Comparison of ENCODE assay signal across 11 cellular contexts in the genomic region with DNA sequence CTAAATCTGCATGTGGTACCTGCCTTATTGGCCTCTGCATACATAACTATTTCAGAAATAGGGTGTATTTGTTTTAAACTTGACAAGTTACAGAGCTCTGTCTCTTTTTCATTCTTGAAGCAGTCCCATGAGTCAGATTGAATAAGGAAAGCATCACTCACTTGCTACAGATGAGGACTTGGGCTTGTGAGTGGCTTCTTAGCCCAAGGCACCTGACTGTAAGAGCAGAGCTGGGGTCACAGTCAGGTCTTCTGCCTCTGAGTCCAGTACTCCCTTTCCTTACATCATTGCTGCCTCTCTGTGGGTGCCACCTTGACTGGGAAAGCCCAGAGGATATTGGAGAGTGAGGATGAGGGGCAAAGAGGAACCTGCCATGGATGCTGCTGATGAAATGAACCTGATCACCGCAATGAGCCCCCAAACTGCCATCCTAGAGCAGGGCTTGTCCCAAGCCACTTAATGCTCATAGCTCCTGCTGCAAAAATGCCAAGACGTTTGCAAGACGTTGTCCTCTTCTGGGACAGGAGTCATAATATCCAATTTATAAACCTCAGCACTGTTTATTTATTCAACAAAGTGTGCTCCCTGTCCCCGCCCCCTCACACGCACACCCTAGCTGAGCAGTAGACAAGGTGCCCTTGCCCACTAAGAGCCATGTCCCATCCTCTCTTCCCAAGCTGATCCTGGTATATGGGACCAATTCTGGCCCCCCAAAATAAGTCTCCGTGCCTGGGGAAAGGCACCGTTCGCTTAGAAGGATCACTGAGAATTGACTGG.
DNase-seq lines count a peak whose midpoint lies in the region; ATAC-seq and TF ChIP-seq lines count a peak whose summit lies in the region.
"Had no signal": no experiment of that assay in that cellular context is flagged by ENCODE, and none has a peak within 500 bp of the region (broad histone marks: within the 10 kb centered on the region; RNA-seq: fewer than 3 reads in every experiment).

No MANE protein-coding gene starts in this region.

- no peak for ATAC-seq in activated naive CD8-positive, alpha-beta T cell treated with anti-CD3 and anti-CD28 coated beads, Interleukin-2, amount 10 ng/mL, durations not matched to agents 7 days and 5 days (ENCODE audit: low read depth)
- no peak for ATAC-seq in naive thymus-derived CD4-positive, alpha-beta T cell

- H3K9me3 ChIP-seq in BLaER1 (no peaks in the 10 kb centered on the region), transverse colon (no peaks in the 10 kb centered on the region), sigmoid colon (no peaks in the 10 kb centered on the region), SJCRH30 (replicated peaks) (no peaks in the 10 kb centered on the region)
- no peaks in the 10 kb centered on the region for H3K9me3 ChIP-seq in naive thymus-derived CD4-positive, alpha-beta T cell (ENCODE audit: control insufficient read depth in 2 of 3, low read length in 3 of 3)

- H3K36me3 Mint-ChIP-seq in activated naive CD8-positive, alpha-beta T cell treated with anti-CD3 and anti-CD28 coated beads, Interleukin-2, amount 10 ng/mL, durations not matched to agents 7 days and 5 days: peaks cover 17% of the 10 kb centered on the region
- H3K36me3 Mint-ChIP-seq in naive thymus-derived CD4-positive, alpha-beta T cell: peaks cover 0 to 19% (median 7%) of the 10 kb centered on the region in 5 donors

- peaks cover 7% of the 10 kb centered on the region; the same call in 1 of the 2 replicates for H4K20me1 ChIP-seq in BLaER1

- in situ Hi-C loops in transverse colon (cut with MboI; ENCODE audit: low pct_ligation_motif_present in 1 of 4, low pct_unique_long_range_greater_than_20kb in 1 of 4, low sequenced_read_pairs in 3 of 4): loop anchor here in 2 of 4 donors (10.0 kb wide), 2 partner anchors 426 to 436 kb away; no protein-coding TSS in a partner anchor

- TF ChIP-seq CTCF in transverse colon (IDR thresholded peaks at IDR 0.05): no peak
- no peak for TF ChIP-seq CTCF in sigmoid colon (IDR thresholded peaks at IDR 0.05)

- peak overlapping the region; percentile 96 for H3K27ac Mint-ChIP-seq in activated naive CD8-positive, alpha-beta T cell treated with anti-CD3 and anti-CD28 coated beads, Interleukin-2, amount 10 ng/mL, durations not matched to agents 7 days and 5 days
- peak overlapping the region in 8 of 9 donors; percentile 38 to 84 (median 75) for H3K27ac Mint-ChIP-seq in naive thymus-derived CD4-positive, alpha-beta T cell
- H3K27ac Mint-ChIP-seq: T-helper 2 cell treated with Interferon-gamma antibody and Interleukin-4, amounts not matched to agents 5 μg/mL and 100 μg/mL, for 36 hours had no signal

- H3K27ac ChIP-seq in BLaER1: peak overlapping the region; percentile 35; the same call in 1 of the 2 replicates
- no peak overlapping the region for H3K27ac ChIP-seq in naive thymus-derived CD4-positive, alpha-beta T cell (ENCODE audit: low read depth, low read length)
- no peak overlapping the region for H3K27ac ChIP-seq in transverse colon
- H3K27ac ChIP-seq in sigmoid colon: no peak overlapping the region
- no peak overlapping the region for H3K27ac ChIP-seq in SJCRH30
- H3K27ac ChIP-seq: C4-2B had no signal

- H3K36me3 ChIP-seq in BLaER1: peaks cover 82% of the 10 kb centered on the region
- peaks cover 0 to 16% (median 0%) of the 10 kb centered on the region in 3 experiments for H3K36me3 ChIP-seq in naive thymus-derived CD4-positive, alpha-beta T cell (ENCODE audit: control insufficient read depth in 2 of 3, insufficient read depth in 3 of 3, low read length in 3 of 3)
- no peaks in the 10 kb centered on the region for H3K36me3 ChIP-seq in transverse colon
- H3K36me3 ChIP-seq in sigmoid colon: peaks cover 0 to 7% (median 0%) of the 10 kb centered on the region in 4 donors
- no peaks in the 10 kb centered on the region for H3K36me3 ChIP-seq in SJCRH30

- no peaks in the 10 kb centered on the region for H3K9me3 Mint-ChIP-seq in activated naive CD8-positive, alpha-beta T cell treated with anti-CD3 and anti-CD28 coated beads, Interleukin-2, amount 10 ng/mL, durations not matched to agents 7 days and 5 days
- no peaks in the 10 kb centered on the region for H3K9me3 Mint-ChIP-seq in naive thymus-derived CD4-positive, alpha-beta T cell
- H3K9me3 Mint-ChIP-seq: T-helper 2 cell treated with Interferon-gamma antibody and Interleukin-4, amounts not matched to agents 5 μg/mL and 100 μg/mL, for 36 hours had no signal

- peak overlapping the region; percentile 67 for H3K4me2 ChIP-seq in BLaER1

- TF ChIP-seq EP300 in transverse colon (IDR thresholded peaks at IDR 0.05; ENCODE audit: low read depth): no peak
- no peak for TF ChIP-seq EP300 in sigmoid colon (IDR thresholded peaks at IDR 0.05)

- H3K4me1 Mint-ChIP-seq in activated naive CD8-positive, alpha-beta T cell treated with anti-CD3 and anti-CD28 coated beads, Interleukin-2, amount 10 ng/mL, durations not matched to agents 7 days and 5 days: peaks cover 43% of the 10 kb centered on the region
- peaks cover 0 to 26% (median 14%) of the 10 kb centered on the region in 7 donors for H3K4me1 Mint-ChIP-seq in naive thymus-derived CD4-positive, alpha-beta T cell

- no peak overlapping the region for H3K4me3 Mint-ChIP-seq in activated naive CD8-positive, alpha-beta T cell treated with anti-CD3 and anti-CD28 coated beads, Interleukin-2, amount 10 ng/mL, durations not matched to agents 7 days and 5 days
- H3K4me3 Mint-ChIP-seq in naive thymus-derived CD4-positive, alpha-beta T cell: no peak overlapping the region
- H3K4me3 Mint-ChIP-seq: T-helper 2 cell treated with Interferon-gamma antibody and Interleukin-4, amounts not matched to agents 5 μg/mL and 100 μg/mL, for 36 hours had no signal

- H3K27me3 ChIP-seq in BLaER1 (no peaks in the 10 kb centered on the region), transverse colon (no peaks in the 10 kb centered on the region), sigmoid colon (no peaks in the 10 kb centered on the region), SJCRH30 (no peaks in the 10 kb centered on the region)
- no peaks in the 10 kb centered on the region for H3K27me3 ChIP-seq in naive thymus-derived CD4-positive, alpha-beta T cell (ENCODE audit: control insufficient read depth in 2 of 2, insufficient read depth in 2 of 2, low read length in 2 of 2)

- H3K4me1 ChIP-seq in BLaER1: peaks cover 70% of the 10 kb centered on the region
- H3K4me1 ChIP-seq in naive thymus-derived CD4-positive, alpha-beta T cell (ENCODE audit: control insufficient read depth in 2 of 2, insufficient read depth in 2 of 2, low read length in 2 of 2): peaks cover 6 to 29% of the 10 kb centered on the region in 2 donors
- peaks cover 0 to 5% (median 2%) of the 10 kb centered on the region in 4 donors for H3K4me1 ChIP-seq in transverse colon
- H3K4me1 ChIP-seq in sigmoid colon: peaks cover 0 to 11% (median 5%) of the 10 kb centered on the region in 4 donors
- 0 out of 2 replicates have a peak, but pooled peaks cover 3% of the 10 kb centered on the region for H3K4me1 ChIP-seq in SJCRH30

- DNase-seq in H4 (ENCODE audit: low spot score): peak; percentile 45
- no peak for DNase-seq in activated naive CD8-positive, alpha-beta T cell treated with anti-CD3 and anti-CD28 coated beads, Interleukin-2, amount 10 ng/mL, durations not matched to agents 7 days and 5 days
- peak in 1 of 9 donors; percentile 14 for DNase-seq in naive thymus-derived CD4-positive, alpha-beta T cell
- DNase-seq in central memory CD4-positive, alpha-beta T cell: no peak
- no peak for DNase-seq in transverse colon
- no peak for DNase-seq in sigmoid colon
- no peak for DNase-seq in SJCRH30
- DNase-seq: cerebellar nuclear complex had no signal

- H3K9ac ChIP-seq in BLaER1: 0 out of 2 replicates have a peak overlapping the region, but pooled peaks have one; percentile 48

- CTCF ChIA-PET in naive thymus-derived CD4-positive, alpha-beta T cell (lab: Charles Lee): interaction anchor here (0.7 to 3.7 kb wide), 13 partner anchors 9 to 429 kb away, joined by 3 to 63 read pairs (median 4); no protein-coding TSS in a partner anchor

- WGBS in transverse colon (ENCODE audit: low coverage in 1 of 2), 2 donors: 72% methylated on average over 8 of the region's 8 CpGs; no CpG with 5 or more reads in 1 of the 2 donors
- 68 to 87% methylated on average over 8 of the region's 8 CpGs for WGBS in sigmoid colon, 2 donors

- no peaks in the 10 kb centered on the region for H3K27me3 Mint-ChIP-seq in activated naive CD8-positive, alpha-beta T cell treated with anti-CD3 and anti-CD28 coated beads, Interleukin-2, amount 10 ng/mL, durations not matched to agents 7 days and 5 days
- no peaks in the 10 kb centered on the region for H3K27me3 Mint-ChIP-seq in naive thymus-derived CD4-positive, alpha-beta T cell

- no peak overlapping the region for H3K4me3 ChIP-seq in BLaER1
- H3K4me3 ChIP-seq in naive thymus-derived CD4-positive, alpha-beta T cell (ENCODE audit: low read length): no peak overlapping the region
- H3K4me3 ChIP-seq in transverse colon: no peak overlapping the region
- H3K4me3 ChIP-seq in sigmoid colon: no peak overlapping the region
- no peak overlapping the region for H3K4me3 ChIP-seq in SJCRH30

- TF ChIP-seq POLR2A in transverse colon (IDR thresholded peaks at IDR 0.05): no peak
- TF ChIP-seq POLR2A in sigmoid colon (IDR thresholded peaks at IDR 0.05): no peak

- POLR2A ChIA-PET in activated naive CD8-positive, alpha-beta T cell treated with anti-CD3 and anti-CD28 coated beads, Interleukin-2, amount 10 ng/mL, durations not matched to agents 7 days and 5 days (lab: Charles Lee): interaction anchor here (1.1 to 2.9 kb wide), 4 partner anchors 16 to 163 kb away, joined by 4 to 55 read pairs (median 7); no protein-coding TSS in a partner anchor
- POLR2A ChIA-PET in naive thymus-derived CD4-positive, alpha-beta T cell (lab: Charles Lee): no interaction called here

- intact Hi-C loops in naive thymus-derived CD4-positive, alpha-beta T cell (cut with micrococcal nuclease): loop anchor here in 1 of 2 donors (5.0 kb wide), 3 partner anchors 119 to 414 kb away; a partner anchor contains a TSS
- intact Hi-C loops in transverse colon (cut with DNase I; ENCODE audit: low total_unique reads): loop anchor here (5.0 kb wide), 1 partner anchor 429 kb away; no protein-coding TSS in a partner anchor
- intact Hi-C loops in sigmoid colon (cut with DNase I): loop anchor here (5.0 kb wide), 2 partner anchors 161 to 539 kb away; no protein-coding TSS in a partner anchor
